ENCODE assay signal across 7 cellular contexts in genomic region chr19:8208710-8209110, GRCh38. TPM values are rescaled to one million over a fixed set of nuclear protein-coding genes. Genes with fewer than 3 reads are reported as not detected.
A peak's percentile ranks its signal among the peaks of the same experiment; 100 is the strongest.
DNase-seq lines count a peak whose midpoint lies in the region; ATAC-seq, FAIRE-seq and TF ChIP-seq lines count a peak whose summit lies in the region.

No MANE protein-coding gene starts in this region.

- peak; percentile 3 for ATAC-seq in GM21360 (IDR thresholded peaks at IDR 0.05; ENCODE audit: unreplicated experiment)
- ATAC-seq in HG03442 (IDR thresholded peaks at IDR 0.05; ENCODE audit: unreplicated experiment): peak; percentile 5
- ATAC-seq in K562: peak; percentile 86
- peak in 3 of 4 donors; percentile 75 to 82 (median 79) for ATAC-seq in right lobe of liver

- H3K4me1 ChIP-seq in K562 (replicated peaks in 1 of 2; ENCODE audit: control insufficient read depth in 2 of 2, insufficient read depth in 2 of 2, low read length in 2 of 2) (peaks cover 6 to 32% of the 10 kb centered on the region in 2 experiments), right lobe of liver (peaks cover 0 to 34% (median 6%) of the 10 kb centered on the region in 4 donors), thyroid gland (peaks cover 59 to 69% of the 10 kb centered on the region in 2 donors)

- H3K27me3 ChIP-seq in K562 (ENCODE audit: control insufficient read depth in 2 of 2, insufficient read depth in 2 of 2, low read length in 2 of 2) (peaks cover 0 to 9% of the 10 kb centered on the region in 2 experiments; a peak in 1 of 5 replicates), right lobe of liver (no peaks in the 10 kb centered on the region), thyroid gland (no peaks in the 10 kb centered on the region)

- intact Hi-C loops in K562 (cut with micrococcal nuclease) (no loop called here), right lobe of liver (cut with DNase I) (no loop called here), thyroid gland (cut with DNase I) (no loop called here)

- H3K79me2 ChIP-seq in K562 (ENCODE audit: control insufficient read depth, insufficient read depth, low read length): no peaks in the 10 kb centered on the region

- TF ChIP-seq RAD21 in K562 (CRISPR knock-in tag; conservative IDR thresholded peaks at IDR 0.05 in 1 of 2, IDR thresholded peaks at IDR 0.05 in 1 of 2): no peak

- 0% methylated on average over 14 of the region's 30 CpGs for WGBS in K562 (ENCODE audit: insufficient coverage, low coverage, missing lambda C conversion rate)
- 3% methylated on average over 16 of the region's 30 CpGs for WGBS in right lobe of liver (ENCODE audit: insufficient coverage, low coverage, low lambda C conversion rate, missing lambda C conversion rate)
- WGBS in thyroid gland, 2 donors: 0 to 3% methylated on average over 3 to 21 of the region's 30 CpGs

- H4K20me1 ChIP-seq in K562 (replicated peaks; ENCODE audit: control insufficient read depth, insufficient read depth, low read length): peaks cover 5% of the 10 kb centered on the region; the same call in 1 of the 2 replicates

- BruUV-seq in K562 (replicated peaks; lab: Mats Ljungman, UMichigan): no TSS peak

- TF ChIP-seq EP300 in K562 (IDR thresholded peaks at IDR 0.05; ENCODE audit: low read length): no peak

- peak overlapping the region; percentile 29 for H3K4me3 ChIP-seq in K562
- H3K4me3 ChIP-seq in right lobe of liver: peak overlapping the region; percentile 18 to 96 (median 83)
- H3K4me3 ChIP-seq in thyroid gland (replicated peaks in 1 of 3): peak overlapping the region in 1 of 3 donors; percentile 66

- H3K4me2 ChIP-seq in K562 (ENCODE audit: insufficient read depth, low read length): peak overlapping the region; percentile 18; the same call in 1 of the 2 replicates

- CTCF ChIA-PET in K562 (lab: Yijun Ruan, JAX; ENCODE audit: low intra/inter-chr PET ratio): no interaction called here

- POLR2A ChIA-PET in K562 (lab: Yijun Ruan, JAX): no interaction called here

- H2AFZ ChIP-seq in K562 (ENCODE audit: low read depth, low read length): no peak overlapping the region

- TF ChIP-seq CTCF in K562 (IDR thresholded peaks at IDR 0.05 in 2 of 3, conservative IDR thresholded peaks at IDR 0.05 in 1 of 3; ENCODE audit: insufficient read depth in 2 of 3, low read depth in 1 of 3, low read length in 3 of 3) (no peak), right lobe of liver (IDR thresholded peaks at IDR 0.05) (no peak), thyroid gland (IDR thresholded peaks at IDR 0.05) (no peak)

- H3K9me1 ChIP-seq in K562 (ENCODE audit: control insufficient read depth, insufficient read depth, low read length): no peaks in the 10 kb centered on the region

- H3K9me3 ChIP-seq in K562 (replicated peaks; ENCODE audit: control insufficient read depth, insufficient read depth, low read depth, low read length) (no peaks in the 10 kb centered on the region), right lobe of liver (no peaks in the 10 kb centered on the region), thyroid gland (no peaks in the 10 kb centered on the region)

- H3K27ac ChIP-seq in K562 (ENCODE audit: extremely low read depth, low read depth, low read length) (no peak overlapping the region), right lobe of liver (peak overlapping the region in 2 of 3 donors; percentile 29 to 70), thyroid gland (peak overlapping the region in 2 of 3 donors; percentile 21 to 39)

- H3K36me3 ChIP-seq in K562 (ENCODE audit: control insufficient read depth, insufficient read depth, low read length): no peaks in the 10 kb centered on the region
- no peaks in the 10 kb centered on the region for H3K36me3 ChIP-seq in right lobe of liver
- H3K36me3 ChIP-seq in thyroid gland: no peaks in the 10 kb centered on the region

- H3K9ac ChIP-seq in K562 (ENCODE audit: insufficient read depth in 1 of 2, low read depth in 2 of 2, low read length in 2 of 2): peak overlapping the region in 1 of 2 experiments; percentile 6; a peak in 1 of 4 replicates

- in situ Hi-C loops in K562 (cut with MboI): no loop called here

- DNase-seq in K562 (ENCODE audit: extremely low read depth in 1 of 4, low spot score in 3 of 4) (peak in 2 of 4 experiments; percentile 87 to 89), right lobe of liver (peak in 1 of 3 donors; percentile 93), thyroid gland (no peak), iPS-NIHi11 (ENCODE audit: low spot score) (no peak)
- DNase-seq in stimulated activated naive CD4-positive, alpha-beta T cell treated with Interleukin-2 at 50 U/mL for 16 hours (lab: John Stamatoyannopoulos, UW): no peak

- peak; percentile 49 for FAIRE-seq in K562 (lab: Jason Lieb, UNC)

- no peak for TF ChIP-seq POLR2A in K562 (conservative IDR thresholded peaks at IDR 0.05)
- no peak for TF ChIP-seq POLR2A in right lobe of liver (IDR thresholded peaks at IDR 0.05)
- no peak for TF ChIP-seq POLR2A in thyroid gland (IDR thresholded peaks at IDR 0.05)

TF ChIP-seq in K562, 482 proteins besides CTCF, POLR2A, EP300 and RAD21 (continues in another document):
- TF ChIP-seq SRSF9 (IDR thresholded peaks at IDR 0.05; ENCODE audit: borderline replicate concordance, low read depth, low read length) (no peak), TFAM (CRISPR knock-in tag; conservative IDR thresholded peaks at IDR 0.05) (no peak), NR2C1 (IDR thresholded peaks at IDR 0.05) (peak; percentile 89), NR2C1 (tag; IDR thresholded peaks at IDR 0.05) (peak; percentile 85), ZNF699 (CRISPR knock-in tag; IDR thresholded peaks at IDR 0.05; ENCODE audit: insufficient replicate concordance) (no peak), USF2 (CRISPR knock-in tag; IDR thresholded peaks at IDR 0.05) (no peak), STAG1 (CRISPR knock-in tag; IDR thresholded peaks at IDR 0.05; ENCODE audit: borderline replicate concordance) (no peak), NCOA4 (IDR thresholded peaks at IDR 0.05; ENCODE audit: partially characterized antibody) (no peak), ZNF583 (CRISPR knock-in tag; IDR thresholded peaks at IDR 0.05) (no peak), TSC22D4 (tag; IDR thresholded peaks at IDR 0.05) (no peak), CGGBP1 (CRISPR knock-in tag; IDR thresholded peaks at IDR 0.05) (no peak)

RNA-seq across cellular contexts. Expression of gene CERS4, which starts 0.5 kb away (rescaled TPM):
- 5.9 and 13.8 TPM in 2 replicates for total RNA-seq in K562 (2011; cell fraction: chromatin; rRNA removed; ENCODE audit: low replicate concordance)
- 7.5 and 9.3 TPM in 2 replicates for total RNA-seq in K562 (2011; cell fraction: nucleolus; rRNA removed)
- 6.3 and 10.6 TPM in 2 replicates for total RNA-seq in K562 (2011; cell fraction: nucleoplasm; rRNA removed)
- total RNA-seq in K562 (2014; rRNA removed) (3.8 and 5.2 TPM in 2 replicates), K562 (2014; rRNA removed; fragmentation: Illumina TruSeq; extraction: Trizol) (1.1 and 1.4 TPM in 2 replicates), K562 (2015; rRNA removed; fragmentation: Illumina TruSeq; extraction: Trizol) (2.0 and 2.8 TPM in 2 replicates), K562 (2021) (3.7 and 3.8 TPM in 2 replicates), right lobe of liver (10 to 100 TPM; 38.6 to 75.4 (median 58.3) TPM), thyroid gland (100 to 1,000 TPM; 123 to 175 (median 144) TPM)
- polyA plus RNA-seq in K562 (2011; rRNA removed) (4.4 and 7.4 TPM in 2 replicates), K562 (2014; fragmentation: Illumina TruSeq; extraction: Trizol) (1.3 and 3.1 TPM in 2 replicates), K562 (2014; fragmentation: Nextera tagmentation; extraction: Ambion mirVana) (under 1 TPM in 1 of 2 experiments, not detected in 1; 0.14 TPM), K562 (2014; rRNA removed) (4.3 and 5.6 TPM in 2 replicates)
- 9.3 and 12.9 TPM in 2 replicates for polyA plus RNA-seq in K562 (2011; cell fraction: cytosol; rRNA removed)
- polyA plus RNA-seq in K562 (2011; cell fraction: nucleus; rRNA removed): 9.5 and 10.7 TPM in 2 replicates
- 1.4 and 6.1 TPM in 2 replicates for polyA plus RNA-seq in K562 (2012)
- 3.0 and 5.3 TPM in 2 replicates for polyA minus RNA-seq in K562 (2011; rRNA and poly(A)+ RNA removed)
- 3.1 and 5.9 TPM in 2 replicates for polyA minus RNA-seq in K562 (2011; cell fraction: cytosol; rRNA and poly(A)+ RNA removed)
- 2.7 and 4.4 TPM in 2 replicates for polyA minus RNA-seq in K562 (2011; cell fraction: nucleus; rRNA and poly(A)+ RNA removed)

RNA-seq across cellular contexts. Expression of gene FBN3, which starts 59.3 kb away (rescaled TPM):
- total RNA-seq in K562 (2011; cell fraction: chromatin; rRNA removed; ENCODE audit: low replicate concordance): 2.3 TPM in 1 of 2 replicates, not detected in the other
- total RNA-seq in K562 (2011; cell fraction: nucleolus; rRNA removed): 0.67 TPM in 1 of 2 replicates, not detected in the other
- 0.44 and 1.3 TPM in 2 replicates for total RNA-seq in K562 (2011; cell fraction: nucleoplasm; rRNA removed)
- total RNA-seq in K562 (2014; rRNA removed): under 0.01 TPM in 1 of 2 replicates, not detected in the other
- not detected in 2 replicates for total RNA-seq in K562 (2014; rRNA removed; fragmentation: Illumina TruSeq; extraction: Trizol)
- total RNA-seq in K562 (2015; rRNA removed; fragmentation: Illumina TruSeq; extraction: Trizol): not detected in 2 replicates
- 0.04 and 0.29 TPM in 2 replicates for total RNA-seq in K562 (2021)
- 0.08 and 0.11 TPM in 2 replicates for polyA plus RNA-seq in K562 (2011; rRNA removed)
- polyA plus RNA-seq in K562 (2011; cell fraction: cytosol; rRNA removed): 0.04 and 0.06 TPM in 2 replicates
- 0.13 and 0.54 TPM in 2 replicates for polyA plus RNA-seq in K562 (2011; cell fraction: nucleus; rRNA removed)
- 0.01 and 0.08 TPM in 2 replicates for polyA plus RNA-seq in K562 (2012)
- polyA plus RNA-seq in K562 (2014; fragmentation: Illumina TruSeq; extraction: Trizol): not detected in 2 replicates
- under 1 TPM in 1 of 2 experiments, not detected in 1; 0.01 TPM for polyA plus RNA-seq in K562 (2014; fragmentation: Nextera tagmentation; extraction: Ambion mirVana)
- polyA plus RNA-seq in K562 (2014; rRNA removed): 0.01 and 0.03 TPM in 2 replicates
- not detected in 2 replicates for polyA minus RNA-seq in K562 (2011; rRNA and poly(A)+ RNA removed)
- polyA minus RNA-seq in K562 (2011; cell fraction: cytosol; rRNA and poly(A)+ RNA removed): not detected in 2 replicates
- 0.33 and 0.54 TPM in 2 replicates for polyA minus RNA-seq in K562 (2011; cell fraction: nucleus; rRNA and poly(A)+ RNA removed)
- total RNA-seq in right lobe of liver: under 1 TPM in 2 of 6 experiments, not detected in 4; 0.11 to 0.37 TPM
- 1 to 10 TPM in 3 of 4 donors, under 1 TPM in 1; 0.13 to 8.7 (median 2.5) TPM for total RNA-seq in thyroid gland

Comparison
In these comparisons a context has a peak if more than half of its experiments do, and no peak if none do; other contexts are left out.
1. ATAC-seq: peak in every context shown above with its lines; median percentile 86 in K562; 79 in right lobe of liver; 5 in HG03442; 3 in GM21360.